34 cellular contexts compared by ENCODE assay signal in the genomic region with DNA sequence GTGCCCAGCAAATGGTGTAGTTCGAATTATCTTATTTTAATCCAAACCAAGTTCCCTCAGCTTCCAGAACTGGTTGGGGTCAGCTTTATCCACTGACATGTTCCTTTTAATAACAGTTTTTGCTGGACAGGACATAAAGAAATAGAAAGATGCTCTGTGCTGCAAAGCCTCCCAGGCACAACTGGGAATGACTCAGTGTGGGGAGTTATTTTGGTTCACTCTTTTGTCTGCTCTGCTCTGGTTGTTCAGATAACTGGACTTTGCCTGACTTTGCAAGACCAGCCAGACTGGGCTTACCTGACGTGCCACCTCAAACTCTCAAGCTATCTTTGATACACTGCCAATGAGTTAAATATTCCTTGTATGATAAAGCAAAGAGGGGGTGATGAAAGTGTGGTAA. TPM values are rescaled to one million over a fixed set of nuclear protein-coding genes. Genes with fewer than 3 reads are reported as not detected.
"Had no signal": no experiment of that assay in that cellular context is flagged by ENCODE, and none has a peak within 500 bp of the region (broad histone marks: within the 10 kb centered on the region; RNA-seq: fewer than 3 reads in every experiment).

No MANE protein-coding gene starts in this region.

- H3K4me3 ChIP-seq: ascending aorta, cardiac muscle cell had no signal

- ATAC-seq: activated CD8-positive, alpha-beta T cell treated with anti-CD3 and anti-CD28 coated beads for 36 hours; activated naive CD4-positive, alpha-beta T cell treated with anti-CD3 and anti-CD28 coated beads, Interleukin-2, amount 50 U/mL, for 72 hours; activated T-cell treated with anti-CD3 and anti-CD28 coated beads, Interleukin-2, amount 50 U/mL, for 4 hours; activated T-cell treated with anti-CD3 and anti-CD28 coated beads, Interleukin-2, amount 50 U/mL, for 72 hours; activated T-helper 17 cell treated with anti-CD3 and anti-CD28 coated beads, Interleukin-2, amount 50 U/mL, for 72 hours had no signal

- FAIRE-seq: bronchial epithelial cell, TTC549 had no signal

- H3K27ac ChIP-seq: ascending aorta, cardiac muscle cell, VCaP had no signal

- DNase-seq: activated B cell treated with CpG ODN at 0.5 μM for 24 hours; activated CD4-positive, alpha-beta memory T cell treated with anti-CD3 and anti-CD28 coated beads for 36 hours; activated CD4-positive, alpha-beta T cell treated with anti-CD3 and anti-CD28 coated beads for 4 hours; activated CD4-positive, alpha-beta T cell treated with anti-CD3 and anti-CD28 coated beads, Interleukin-2, amount 10 ng/mL, durations not matched to agents 24 days and 14 days; activated CD4-positive, alpha-beta T cell treated with anti-CD3 and anti-CD28 coated beads, Interleukin-2, amount 50 U/mL, for 1 hour; activated CD4-positive, alpha-beta T cell treated with anti-CD3 and anti-CD28 coated beads, Interleukin-2, amount 50 U/mL, for 4 hours; activated CD4-positive, CD25-positive, alpha-beta regulatory T cell treated with anti-CD3 and anti-CD28 coated beads, Interleukin-2, amount 50 U/mL, for 72 hours; activated CD8-positive, alpha-beta memory T cell treated with anti-CD3 and anti-CD28 coated beads, Interleukin-2, amount 50 U/mL, for 4 hours; activated CD8-positive, alpha-beta T cell treated with anti-CD3 and anti-CD28 coated beads for 36 hours; activated effector memory CD4-positive, alpha-beta T cell treated with anti-CD3 and anti-CD28 coated beads, Interleukin-2, amount 50 U/mL, for 16 hours; activated gamma-delta T cell treated with Interleukin-2 at 50 U/mL for 16 hours; activated naive CD4-positive, alpha-beta T cell; activated naive CD4-positive, alpha-beta T cell treated with anti-CD3 and anti-CD28 coated beads for 36 hours; activated naive CD4-positive, alpha-beta T cell treated with anti-CD3 and anti-CD28 coated beads, Interleukin-2, amount 50 U/mL, for 16 hours; activated naive CD8-positive, alpha-beta T cell treated with anti-CD3 and anti-CD28 coated beads for 36 hours; activated T-cell treated with anti-CD3 and anti-CD28 coated beads for 4 hours; activated T-cell treated with anti-CD3 and anti-CD28 coated beads, Interleukin-2, amount 50 U/mL, for 1 hour; activated T-cell treated with anti-CD3 and anti-CD28 coated beads, Interleukin-2, amount 50 U/mL, for 4 hours; activated T-cell treated with anti-CD3 and anti-CD28 coated beads, Interleukin-2, amount 50 U/mL, for 72 hours; amygdala; caudate nucleus; SW 1271; T-helper 1 cell; T-helper 2 cell; T-helper 9 cell had no signal

RNA-seq across cellular contexts. Expression of gene SEZ6L, which starts 25.6 kb away (rescaled TPM):
- total RNA-seq: activated B cell treated with CpG ODN at 0.5 μM for 24 hours; activated CD4-positive, alpha-beta memory T cell treated with anti-CD3 and anti-CD28 coated beads for 36 hours; activated CD4-positive, alpha-beta T cell treated with anti-CD3 and anti-CD28 coated beads, Interleukin-2, amount 10 ng/mL, durations not matched to agents 24 days and 14 days; activated CD8-positive, alpha-beta memory T cell treated with anti-CD3 and anti-CD28 coated beads for 36 hours; activated CD8-positive, alpha-beta T cell treated with anti-CD3 and anti-CD28 coated beads for 36 hours; activated naive CD4-positive, alpha-beta T cell treated with anti-CD3 and anti-CD28 coated beads for 36 hours; activated naive CD8-positive, alpha-beta T cell treated with anti-CD3 and anti-CD28 coated beads for 36 hours; activated T-cell treated with anti-CD3 and anti-CD28 coated beads, Interleukin-2, amount 50 U/mL, for 4 hours; activated T-helper 1 cell treated with anti-CD3 and anti-CD28 coated beads, Interleukin-12 subunit alpha, Interleukin-12 subunit beta, Interleukin-2, Interleukin-4 antibody, amounts not matched to agents 30 ng/mL and 10 ng/mL and 1 ng/mL, durations not matched to agents 14 hours and 24 hours and 36 hours; ascending aorta; bronchial epithelial cell had no signal
- polyA plus RNA-seq: cardiac muscle cell had no signal
